ENCODE assay signal across 1 cellular context in the genomic region with DNA sequence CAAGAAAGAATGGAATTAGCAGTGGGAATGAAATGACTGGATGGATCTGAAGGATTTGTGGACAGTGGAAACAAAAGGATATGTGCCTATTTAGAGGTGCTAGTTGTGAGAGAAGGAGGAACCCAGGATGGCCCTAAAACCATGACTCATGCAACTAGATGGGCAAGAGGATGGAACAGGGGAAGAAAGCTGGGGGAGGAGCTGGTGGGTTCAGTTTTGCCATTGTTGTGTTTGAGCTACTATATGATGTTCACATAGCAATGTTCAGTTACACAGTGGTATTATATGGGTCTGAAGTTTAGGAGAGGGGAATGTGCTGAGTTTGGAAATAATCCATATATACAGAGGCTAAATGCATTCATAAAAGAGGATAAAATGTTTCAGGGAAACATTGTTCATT.
TF ChIP-seq lines count a peak whose summit lies in the region.

No MANE protein-coding gene starts in this region.

TF ChIP-seq in K562, 482 proteins besides CTCF, POLR2A, EP300 and RAD21 (continued from another document and continues in another):
- TF ChIP-seq NBN (IDR thresholded peaks at IDR 0.05; ENCODE audit: low read depth) (no peak), FOXA3 (CRISPR knock-in tag; conservative IDR thresholded peaks at IDR 0.05 in 1 of 2, IDR thresholded peaks at IDR 0.05 in 1 of 2) (no peak), ADNP (tag; IDR thresholded peaks at IDR 0.05) (no peak), NCOR1 (IDR thresholded peaks at IDR 0.05) (no peak), HDAC2 (IDR thresholded peaks at IDR 0.05) (no peak), GABPB2 (CRISPR knock-in tag; conservative IDR thresholded peaks at IDR 0.05) (no peak), SMARCA4 (IDR thresholded peaks at IDR 0.05) (no peak), HLTF (IDR thresholded peaks at IDR 0.05) (no peak), NFYB (IDR thresholded peaks at IDR 0.05; ENCODE audit: extremely low read depth, insufficient read length) (no peak), ZNF274 (IDR thresholded peaks at IDR 0.05; ENCODE audit: borderline replicate concordance, low read depth, low read length) (no peak), IFI16 (CRISPR knock-in tag; IDR thresholded peaks at IDR 0.05) (no peak), ZNF766 (CRISPR knock-in tag; conservative IDR thresholded peaks at IDR 0.05) (no peak), YY1 (IDR thresholded peaks at IDR 0.05; ENCODE audit: borderline replicate concordance in 1 of 3, control insufficient read depth in 1 of 3, extremely low read depth in 1 of 3, insufficient read depth in 3 of 3, insufficient read length in 1 of 3, insufficient replicate concordance in 2 of 3, low read depth in 1 of 3, low read length in 2 of 3) (no peak), DACH1 (IDR thresholded peaks at IDR 0.05; ENCODE audit: partially characterized antibody) (no peak), MCM2 (IDR thresholded peaks at IDR 0.05; ENCODE audit: low read depth) (no peak), ZNF121 (CRISPR knock-in tag; conservative IDR thresholded peaks at IDR 0.05) (no peak), EHMT2 (IDR thresholded peaks at IDR 0.05) (peak; percentile 36; the same call in 1 of the 2 replicates), MEF2D (tag; conservative IDR thresholded peaks at IDR 0.05; ENCODE audit: low read depth) (no peak)
- TF ChIP-seq, protein P1, sequence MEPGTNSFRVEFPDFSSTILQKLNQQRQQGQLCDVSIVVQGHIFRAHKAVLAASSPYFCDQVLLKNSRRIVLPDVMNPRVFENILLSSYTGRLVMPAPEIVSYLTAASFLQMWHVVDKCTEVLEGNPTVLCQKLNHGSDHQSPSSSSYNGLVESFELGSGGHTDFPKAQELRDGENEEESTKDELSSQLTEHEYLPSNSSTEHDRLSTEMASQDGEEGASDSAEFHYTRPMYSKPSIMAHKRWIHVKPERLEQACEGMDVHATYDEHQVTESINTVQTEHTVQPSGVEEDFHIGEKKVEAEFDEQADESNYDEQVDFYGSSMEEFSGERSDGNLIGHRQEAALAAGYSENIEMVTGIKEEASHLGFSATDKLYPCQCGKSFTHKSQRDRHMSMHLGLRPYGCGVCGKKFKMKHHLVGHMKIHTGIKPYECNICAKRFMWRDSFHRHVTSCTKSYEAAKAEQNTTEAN (CRISPR knock-in tag; IDR thresholded peaks at IDR 0.05) = no peak
- TF ChIP-seq, protein P2, sequence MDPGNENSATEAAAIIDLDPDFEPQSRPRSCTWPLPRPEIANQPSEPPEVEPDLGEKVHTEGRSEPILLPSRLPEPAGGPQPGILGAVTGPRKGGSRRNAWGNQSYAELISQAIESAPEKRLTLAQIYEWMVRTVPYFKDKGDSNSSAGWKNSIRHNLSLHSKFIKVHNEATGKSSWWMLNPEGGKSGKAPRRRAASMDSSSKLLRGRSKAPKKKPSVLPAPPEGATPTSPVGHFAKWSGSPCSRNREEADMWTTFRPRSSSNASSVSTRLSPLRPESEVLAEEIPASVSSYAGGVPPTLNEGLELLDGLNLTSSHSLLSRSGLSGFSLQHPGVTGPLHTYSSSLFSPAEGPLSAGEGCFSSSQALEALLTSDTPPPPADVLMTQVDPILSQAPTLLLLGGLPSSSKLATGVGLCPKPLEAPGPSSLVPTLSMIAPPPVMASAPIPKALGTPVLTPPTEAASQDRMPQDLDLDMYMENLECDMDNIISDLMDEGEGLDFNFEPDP (CRISPR knock-in tag; IDR thresholded peaks at IDR 0.05) = no peak
- TF ChIP-seq, protein P3, sequence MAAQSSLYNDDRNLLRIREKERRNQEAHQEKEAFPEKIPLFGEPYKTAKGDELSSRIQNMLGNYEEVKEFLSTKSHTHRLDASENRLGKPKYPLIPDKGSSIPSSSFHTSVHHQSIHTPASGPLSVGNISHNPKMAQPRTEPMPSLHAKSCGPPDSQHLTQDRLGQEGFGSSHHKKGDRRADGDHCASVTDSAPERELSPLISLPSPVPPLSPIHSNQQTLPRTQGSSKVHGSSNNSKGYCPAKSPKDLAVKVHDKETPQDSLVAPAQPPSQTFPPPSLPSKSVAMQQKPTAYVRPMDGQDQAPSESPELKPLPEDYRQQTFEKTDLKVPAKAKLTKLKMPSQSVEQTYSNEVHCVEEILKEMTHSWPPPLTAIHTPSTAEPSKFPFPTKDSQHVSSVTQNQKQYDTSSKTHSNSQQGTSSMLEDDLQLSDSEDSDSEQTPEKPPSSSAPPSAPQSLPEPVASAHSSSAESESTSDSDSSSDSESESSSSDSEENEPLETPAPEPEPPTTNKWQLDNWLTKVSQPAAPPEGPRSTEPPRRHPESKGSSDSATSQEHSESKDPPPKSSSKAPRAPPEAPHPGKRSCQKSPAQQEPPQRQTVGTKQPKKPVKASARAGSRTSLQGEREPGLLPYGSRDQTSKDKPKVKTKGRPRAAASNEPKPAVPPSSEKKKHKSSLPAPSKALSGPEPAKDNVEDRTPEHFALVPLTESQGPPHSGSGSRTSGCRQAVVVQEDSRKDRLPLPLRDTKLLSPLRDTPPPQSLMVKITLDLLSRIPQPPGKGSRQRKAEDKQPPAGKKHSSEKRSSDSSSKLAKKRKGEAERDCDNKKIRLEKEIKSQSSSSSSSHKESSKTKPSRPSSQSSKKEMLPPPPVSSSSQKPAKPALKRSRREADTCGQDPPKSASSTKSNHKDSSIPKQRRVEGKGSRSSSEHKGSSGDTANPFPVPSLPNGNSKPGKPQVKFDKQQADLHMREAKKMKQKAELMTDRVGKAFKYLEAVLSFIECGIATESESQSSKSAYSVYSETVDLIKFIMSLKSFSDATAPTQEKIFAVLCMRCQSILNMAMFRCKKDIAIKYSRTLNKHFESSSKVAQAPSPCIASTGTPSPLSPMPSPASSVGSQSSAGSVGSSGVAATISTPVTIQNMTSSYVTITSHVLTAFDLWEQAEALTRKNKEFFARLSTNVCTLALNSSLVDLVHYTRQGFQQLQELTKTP (IDR thresholded peaks at IDR 0.05; ENCODE audit: low read depth in 1 of 2, partially characterized antibody in 2 of 2) = no peak
- TF ChIP-seq, protein P4, sequence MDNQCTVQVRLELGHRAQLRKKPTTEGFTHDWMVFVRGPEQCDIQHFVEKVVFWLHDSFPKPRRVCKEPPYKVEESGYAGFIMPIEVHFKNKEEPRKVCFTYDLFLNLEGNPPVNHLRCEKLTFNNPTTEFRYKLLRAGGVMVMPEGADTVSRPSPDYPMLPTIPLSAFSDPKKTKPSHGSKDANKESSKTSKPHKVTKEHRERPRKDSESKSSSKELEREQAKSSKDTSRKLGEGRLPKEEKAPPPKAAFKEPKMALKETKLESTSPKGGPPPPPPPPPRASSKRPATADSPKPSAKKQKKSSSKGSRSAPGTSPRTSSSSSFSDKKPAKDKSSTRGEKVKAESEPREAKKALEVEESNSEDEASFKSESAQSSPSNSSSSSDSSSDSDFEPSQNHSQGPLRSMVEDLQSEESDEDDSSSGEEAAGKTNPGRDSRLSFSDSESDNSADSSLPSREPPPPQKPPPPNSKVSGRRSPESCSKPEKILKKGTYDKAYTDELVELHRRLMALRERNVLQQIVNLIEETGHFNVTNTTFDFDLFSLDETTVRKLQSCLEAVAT (IDR thresholded peaks at IDR 0.05) = no peak
- TF ChIP-seq, protein P5, sequence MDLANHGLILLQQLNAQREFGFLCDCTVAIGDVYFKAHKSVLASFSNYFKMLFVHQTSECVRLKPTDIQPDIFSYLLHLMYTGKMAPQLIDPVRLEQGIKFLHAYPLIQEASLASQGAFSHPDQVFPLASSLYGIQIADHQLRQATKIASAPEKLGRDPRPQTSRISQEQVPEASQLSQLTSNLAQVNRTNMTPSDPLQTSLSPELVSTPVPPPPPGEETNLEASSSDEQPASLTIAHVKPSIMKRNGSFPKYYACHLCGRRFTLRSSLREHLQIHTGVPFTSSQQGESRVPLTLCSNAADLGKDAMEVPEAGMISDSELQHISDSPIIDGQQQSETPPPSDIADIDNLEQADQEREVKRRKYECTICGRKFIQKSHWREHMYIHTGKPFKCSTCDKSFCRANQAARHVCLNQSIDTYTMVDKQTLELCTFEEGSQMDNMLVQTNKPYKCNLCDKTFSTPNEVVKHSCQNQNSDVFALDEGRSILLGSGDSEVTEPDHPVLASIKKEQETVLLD (IDR thresholded peaks at IDR 0.05) = no peak
- TF ChIP-seq, protein P6, sequence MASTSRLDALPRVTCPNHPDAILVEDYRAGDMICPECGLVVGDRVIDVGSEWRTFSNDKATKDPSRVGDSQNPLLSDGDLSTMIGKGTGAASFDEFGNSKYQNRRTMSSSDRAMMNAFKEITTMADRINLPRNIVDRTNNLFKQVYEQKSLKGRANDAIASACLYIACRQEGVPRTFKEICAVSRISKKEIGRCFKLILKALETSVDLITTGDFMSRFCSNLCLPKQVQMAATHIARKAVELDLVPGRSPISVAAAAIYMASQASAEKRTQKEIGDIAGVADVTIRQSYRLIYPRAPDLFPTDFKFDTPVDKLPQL (IDR thresholded peaks at IDR 0.05; ENCODE audit: extremely low read depth, insufficient read length) = no peak
- TF ChIP-seq, protein P7, sequence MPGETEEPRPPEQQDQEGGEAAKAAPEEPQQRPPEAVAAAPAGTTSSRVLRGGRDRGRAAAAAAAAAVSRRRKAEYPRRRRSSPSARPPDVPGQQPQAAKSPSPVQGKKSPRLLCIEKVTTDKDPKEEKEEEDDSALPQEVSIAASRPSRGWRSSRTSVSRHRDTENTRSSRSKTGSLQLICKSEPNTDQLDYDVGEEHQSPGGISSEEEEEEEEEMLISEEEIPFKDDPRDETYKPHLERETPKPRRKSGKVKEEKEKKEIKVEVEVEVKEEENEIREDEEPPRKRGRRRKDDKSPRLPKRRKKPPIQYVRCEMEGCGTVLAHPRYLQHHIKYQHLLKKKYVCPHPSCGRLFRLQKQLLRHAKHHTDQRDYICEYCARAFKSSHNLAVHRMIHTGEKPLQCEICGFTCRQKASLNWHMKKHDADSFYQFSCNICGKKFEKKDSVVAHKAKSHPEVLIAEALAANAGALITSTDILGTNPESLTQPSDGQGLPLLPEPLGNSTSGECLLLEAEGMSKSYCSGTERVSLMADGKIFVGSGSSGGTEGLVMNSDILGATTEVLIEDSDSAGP (CRISPR knock-in tag; IDR thresholded peaks at IDR 0.05) = no peak
- TF ChIP-seq, protein P8, sequence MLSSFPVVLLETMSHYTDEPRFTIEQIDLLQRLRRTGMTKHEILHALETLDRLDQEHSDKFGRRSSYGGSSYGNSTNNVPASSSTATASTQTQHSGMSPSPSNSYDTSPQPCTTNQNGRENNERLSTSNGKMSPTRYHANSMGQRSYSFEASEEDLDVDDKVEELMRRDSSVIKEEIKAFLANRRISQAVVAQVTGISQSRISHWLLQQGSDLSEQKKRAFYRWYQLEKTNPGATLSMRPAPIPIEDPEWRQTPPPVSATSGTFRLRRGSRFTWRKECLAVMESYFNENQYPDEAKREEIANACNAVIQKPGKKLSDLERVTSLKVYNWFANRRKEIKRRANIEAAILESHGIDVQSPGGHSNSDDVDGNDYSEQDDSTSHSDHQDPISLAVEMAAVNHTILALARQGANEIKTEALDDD (IDR thresholded peaks at IDR 0.05) = no peak
- TF ChIP-seq, protein P9, sequence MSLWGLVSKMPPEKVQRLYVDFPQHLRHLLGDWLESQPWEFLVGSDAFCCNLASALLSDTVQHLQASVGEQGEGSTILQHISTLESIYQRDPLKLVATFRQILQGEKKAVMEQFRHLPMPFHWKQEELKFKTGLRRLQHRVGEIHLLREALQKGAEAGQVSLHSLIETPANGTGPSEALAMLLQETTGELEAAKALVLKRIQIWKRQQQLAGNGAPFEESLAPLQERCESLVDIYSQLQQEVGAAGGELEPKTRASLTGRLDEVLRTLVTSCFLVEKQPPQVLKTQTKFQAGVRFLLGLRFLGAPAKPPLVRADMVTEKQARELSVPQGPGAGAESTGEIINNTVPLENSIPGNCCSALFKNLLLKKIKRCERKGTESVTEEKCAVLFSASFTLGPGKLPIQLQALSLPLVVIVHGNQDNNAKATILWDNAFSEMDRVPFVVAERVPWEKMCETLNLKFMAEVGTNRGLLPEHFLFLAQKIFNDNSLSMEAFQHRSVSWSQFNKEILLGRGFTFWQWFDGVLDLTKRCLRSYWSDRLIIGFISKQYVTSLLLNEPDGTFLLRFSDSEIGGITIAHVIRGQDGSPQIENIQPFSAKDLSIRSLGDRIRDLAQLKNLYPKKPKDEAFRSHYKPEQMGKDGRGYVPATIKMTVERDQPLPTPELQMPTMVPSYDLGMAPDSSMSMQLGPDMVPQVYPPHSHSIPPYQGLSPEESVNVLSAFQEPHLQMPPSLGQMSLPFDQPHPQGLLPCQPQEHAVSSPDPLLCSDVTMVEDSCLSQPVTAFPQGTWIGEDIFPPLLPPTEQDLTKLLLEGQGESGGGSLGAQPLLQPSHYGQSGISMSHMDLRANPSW (CRISPR knock-in tag; IDR thresholded peaks at IDR 0.05) = no peak
- TF ChIP-seq, protein P10, sequence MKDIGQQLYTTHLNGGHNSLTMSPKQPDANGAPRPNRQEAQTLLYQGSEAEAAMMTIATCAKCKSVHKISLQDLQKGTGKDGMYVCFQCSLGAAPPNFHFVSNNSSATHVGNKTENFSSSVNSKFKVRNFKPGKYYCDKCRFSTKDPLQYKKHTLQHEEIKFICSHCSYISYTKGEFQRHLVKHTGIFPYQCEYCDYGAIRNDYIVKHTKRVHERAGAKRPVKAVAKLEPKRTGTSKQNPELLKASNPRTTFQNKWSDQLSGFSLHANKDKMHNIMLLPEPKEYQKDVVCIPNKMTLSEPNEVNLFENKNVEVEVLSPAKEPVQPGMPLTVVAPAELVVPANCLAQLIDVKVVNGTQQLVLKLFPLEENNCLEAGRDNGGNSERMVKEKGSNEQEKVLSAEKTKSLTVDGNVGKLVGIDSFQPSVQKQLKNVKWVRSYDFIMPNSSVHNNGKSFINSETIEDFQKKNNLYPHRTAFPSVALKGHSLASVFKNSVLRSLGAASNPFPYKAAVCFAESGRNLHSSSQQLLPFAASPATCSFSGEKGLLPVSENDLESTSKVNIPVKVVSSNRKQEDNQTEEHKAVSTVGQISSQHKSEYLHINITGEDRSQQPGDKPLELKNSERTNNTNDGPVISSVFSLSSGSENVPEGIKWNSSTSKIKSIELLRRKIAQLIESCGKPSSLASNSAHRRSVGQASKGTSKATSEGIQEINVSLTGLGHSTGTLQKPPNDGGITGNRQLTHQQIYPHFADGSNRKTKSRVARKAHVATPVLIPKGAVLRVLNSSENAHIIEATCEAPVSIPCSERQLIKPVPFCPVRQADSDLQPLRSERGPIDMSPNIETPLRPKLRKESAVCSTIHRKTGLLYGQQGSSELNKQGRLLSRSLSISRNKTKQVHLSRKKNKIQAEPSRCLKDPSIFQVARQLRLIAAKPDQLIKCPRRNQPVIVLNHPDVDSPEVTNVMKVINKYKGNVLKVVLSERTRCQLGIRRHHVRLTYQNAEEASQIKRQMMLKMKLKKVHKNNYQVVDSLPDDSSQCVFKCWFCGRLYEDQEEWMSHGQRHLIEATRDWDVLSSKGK (CRISPR knock-in tag; IDR thresholded peaks at IDR 0.05) = no peak
- TF ChIP-seq, protein P11, sequence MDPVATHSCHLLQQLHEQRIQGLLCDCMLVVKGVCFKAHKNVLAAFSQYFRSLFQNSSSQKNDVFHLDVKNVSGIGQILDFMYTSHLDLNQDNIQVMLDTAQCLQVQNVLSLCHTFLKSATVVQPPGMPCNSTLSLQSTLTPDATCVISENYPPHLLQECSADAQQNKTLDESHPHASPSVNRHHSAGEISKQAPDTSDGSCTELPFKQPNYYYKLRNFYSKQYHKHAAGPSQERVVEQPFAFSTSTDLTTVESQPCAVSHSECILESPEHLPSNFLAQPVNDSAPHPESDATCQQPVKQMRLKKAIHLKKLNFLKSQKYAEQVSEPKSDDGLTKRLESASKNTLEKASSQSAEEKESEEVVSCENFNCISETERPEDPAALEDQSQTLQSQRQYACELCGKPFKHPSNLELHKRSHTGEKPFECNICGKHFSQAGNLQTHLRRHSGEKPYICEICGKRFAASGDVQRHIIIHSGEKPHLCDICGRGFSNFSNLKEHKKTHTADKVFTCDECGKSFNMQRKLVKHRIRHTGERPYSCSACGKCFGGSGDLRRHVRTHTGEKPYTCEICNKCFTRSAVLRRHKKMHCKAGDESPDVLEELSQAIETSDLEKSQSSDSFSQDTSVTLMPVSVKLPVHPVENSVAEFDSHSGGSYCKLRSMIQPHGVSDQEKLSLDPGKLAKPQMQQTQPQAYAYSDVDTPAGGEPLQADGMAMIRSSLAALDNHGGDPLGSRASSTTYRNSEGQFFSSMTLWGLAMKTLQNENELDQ (CRISPR knock-in tag; IDR thresholded peaks at IDR 0.05; ENCODE audit: borderline replicate concordance) = no peak
